Comparison of ENCODE assay signal across 8 cellular contexts in genomic region chr16:57185945-57186629, GRCh38. TPM values are rescaled to one million over a fixed set of nuclear protein-coding genes. Genes with fewer than 3 reads are reported as not detected.
A peak's percentile ranks its signal among the peaks of the same experiment; 100 is the strongest.
DNase-seq lines count a peak whose midpoint lies in the region; ATAC-seq, FAIRE-seq and TF ChIP-seq lines count a peak whose summit lies in the region.

PSME3IP1 (minus strand) TSS chr16:57186039; CDS start chr16:57173854, 12,185 bp downstream.
RSPRY1 (plus strand) TSS chr16:57186329; CDS start chr16:57204659, 18,330 bp downstream.

- peaks cover 0 to 2% (median 0%) of the 10 kb centered on the region in 9 donors for H3K9me3 Mint-ChIP-seq in naive thymus-derived CD8-positive, alpha-beta T cell

- peak within 1 kb of the TSS; percentile 92 to 99 (median 98) for H3K27ac Mint-ChIP-seq in naive thymus-derived CD8-positive, alpha-beta T cell

- H4K20me1 ChIP-seq in Loucy (ENCODE audit: insufficient read depth, low read length, poor library complexity, severe bottlenecking): peaks cover 37% of the 10 kb centered on the region

- H3K36me3 Mint-ChIP-seq in naive thymus-derived CD8-positive, alpha-beta T cell: peaks cover 0 to 11% (median 0%) of the 10 kb centered on the region in 3 donors

- peak within 1 kb of the TSS; percentile 96 for H3K9ac ChIP-seq in Loucy (ENCODE audit: low read depth, low read length, poor library complexity, severe bottlenecking)

- H3K27me3 Mint-ChIP-seq in naive thymus-derived CD8-positive, alpha-beta T cell: no peaks in the 10 kb centered on the region

- peaks cover 48% of the 10 kb centered on the region for H3K4me1 ChIP-seq in Loucy (ENCODE audit: insufficient read depth, low read length, poor library complexity, severe bottlenecking)

- peak; percentile 88 to 90 for ATAC-seq in naive thymus-derived CD8-positive, alpha-beta T cell

- TF ChIP-seq POLR2A in H54 (IDR thresholded peaks at IDR 0.05; ENCODE audit: low read depth, low read length): peak; percentile 86
- TF ChIP-seq POLR2A in Raji (IDR thresholded peaks at IDR 0.05; ENCODE audit: insufficient read depth, low read depth, low read length): peak; percentile 79

- peaks cover 96% of the 10 kb centered on the region for H3K79me2 ChIP-seq in Loucy (ENCODE audit: insufficient read depth, low read length)

- H3K9me2 ChIP-seq in Loucy (replicated peaks; ENCODE audit: low read depth, low read length): no peaks in the 10 kb centered on the region

- H3K9me3 ChIP-seq in Loucy (ENCODE audit: insufficient read depth, low read depth, low read length): no peaks in the 10 kb centered on the region

- H3K4me3 Mint-ChIP-seq in naive thymus-derived CD8-positive, alpha-beta T cell: peak within 1 kb of the TSS; percentile 95 to 100 (median 98)

- TF ChIP-seq CTCF in Loucy (conservative IDR thresholded peaks at IDR 0.05; ENCODE audit: low read length) (no peak), fibroblast of mammary gland (conservative IDR thresholded peaks at IDR 0.05; ENCODE audit: control insufficient read depth, insufficient read depth, low read depth, low read length) (no peak)

- no peaks in the 10 kb centered on the region for H3F3A ChIP-seq in Loucy (ENCODE audit: low read depth)

- peak within 1 kb of the TSS; percentile 92 for H2AFZ ChIP-seq in Loucy (ENCODE audit: low read length)

- peak; percentile 93 for FAIRE-seq in H54 (lab: Jason Lieb, UNC)

- peak within 1 kb of the TSS; percentile 94 for H3K4me3 ChIP-seq in Loucy (ENCODE audit: low read length, poor library complexity, severe bottlenecking)
- peak within 1 kb of the TSS; percentile 95 for H3K4me3 ChIP-seq in fibroblast of mammary gland (ENCODE audit: control insufficient read depth, low read depth, low read length)

- DNase-seq in EL (peak; percentile 100), H54 (ENCODE audit: insufficient read length, low spot score) (peak; percentile 96), fibroblast of mammary gland (ENCODE audit: low read depth) (peak; percentile 99)
- DNase-seq in activated T-helper 9 cell treated with anti-CD3 and anti-CD28 coated beads, Interleukin-2, amount 50 U/mL, for 16 hours (ENCODE audit: low read depth): peak; percentile 96
- DNase-seq in naive thymus-derived CD8-positive, alpha-beta T cell: peak; percentile 88 to 100 (median 99)
- DNase-seq in stimulated activated naive CD4-positive, alpha-beta T cell (lab: John Stamatoyannopoulos, UW): peak; percentile 93 to 99 (median 98)

- H3K4me1 Mint-ChIP-seq in naive thymus-derived CD8-positive, alpha-beta T cell: peaks cover 32 to 69% (median 65%) of the 10 kb centered on the region in 4 donors

- POLR2A ChIA-PET in naive thymus-derived CD8-positive, alpha-beta T cell (lab: Charles Lee): interaction anchor here (0.5 to 2.0 kb wide), 25 partner anchors 11 to 573 kb away, joined by 3 to 13 read pairs (median 3); partner anchors contain the start of genes ARL2BP, CIAPIN1, COQ9 and HERPUD1

- peak within 1 kb of the TSS; percentile 94 for H3K4me2 ChIP-seq in Loucy (ENCODE audit: low read depth, low read length, poor library complexity, severe bottlenecking)

- no peaks in the 10 kb centered on the region for H3K36me3 ChIP-seq in Loucy (ENCODE audit: insufficient read depth, low read length)

- H3K27me3 ChIP-seq in Loucy (ENCODE audit: insufficient read depth, low read length, poor library complexity, severe bottlenecking): no peaks in the 10 kb centered on the region

RNA-seq across cellular contexts. Expression of gene PSME3IP1, which starts in this region (rescaled TPM):
- total RNA-seq in naive thymus-derived CD8-positive, alpha-beta T cell: 100 to 1,000 TPM; 137 to 158 TPM
- polyA plus RNA-seq in naive thymus-derived CD8-positive, alpha-beta T cell: 10 to 100 TPM; 66.0 to 81.4 (median 67.1) TPM

RNA-seq across cellular contexts. Expression of gene RSPRY1, which starts in this region (rescaled TPM):
- total RNA-seq in naive thymus-derived CD8-positive, alpha-beta T cell: 10 to 100 TPM; 25.9 to 32.6 TPM
- 10 to 100 TPM; 28.4 to 34.6 (median 29.3) TPM for polyA plus RNA-seq in naive thymus-derived CD8-positive, alpha-beta T cell

Comparison
In these comparisons a context has a peak if more than half of its experiments do, and no peak if none do; other contexts are left out.
1. Peak in every context shown above with its lines: DNase-seq, ATAC-seq and H3K4me3 ChIP-seq.